In genomic region chr1:32997381-32997891, GRCh38 we compare ENCODE assay signal across 8 cellular contexts. TPM values are rescaled to one million over a fixed set of nuclear protein-coding genes. Genes with fewer than 3 reads are reported as not detected.
A peak's percentile ranks its signal among the peaks of the same experiment; 100 is the strongest.
DNase-seq lines count a peak whose midpoint lies in the region; ATAC-seq and TF ChIP-seq lines count a peak whose summit lies in the region.

No MANE protein-coding gene starts in this region.

- H3K9me3 ChIP-seq in cardiac muscle cell (ENCODE audit: low read depth): no peaks in the 10 kb centered on the region

- TF ChIP-seq CTCF in cardiac muscle cell (IDR thresholded peaks at IDR 0.05; ENCODE audit: low read depth, low read length) (no peak), type B pancreatic cell (conservative IDR thresholded peaks at IDR 0.05) (no peak)

- peaks cover 21% of the 10 kb centered on the region for H3K4me1 ChIP-seq in cardiac muscle cell (ENCODE audit: low read depth)

- no peaks in the 10 kb centered on the region for H3K36me3 Mint-ChIP-seq in type B pancreatic cell

- no peaks in the 10 kb centered on the region for H3K36me3 ChIP-seq in cardiac muscle cell

- H3K9me3 Mint-ChIP-seq in type B pancreatic cell: no peaks in the 10 kb centered on the region

- peak overlapping the region; percentile 36 for H3K27ac Mint-ChIP-seq in type B pancreatic cell

- no peaks in the 10 kb centered on the region for H3K27me3 Mint-ChIP-seq in type B pancreatic cell

- WGBS in adipose tissue, 3 donors: 40 to 46% (median 41%) methylated on average over 2 of the region's 2 CpGs

- ATAC-seq in left ventricle myocardium superior: no peak
- ATAC-seq in HG02852 (IDR thresholded peaks at IDR 0.05; ENCODE audit: unreplicated experiment): no peak

- peak overlapping the region; percentile 8 for H3K27ac ChIP-seq in cardiac muscle cell
- H3K27ac ChIP-seq in adipose tissue (ENCODE audit: low read depth, low read length): peak overlapping the region; percentile 7

- DNase-seq in cardiac muscle cell (ENCODE audit: low read depth in 1 of 2, low spot score in 1 of 2) (peak in 1 of 2 donors; percentile 75), left ventricle myocardium superior (no peak), kidney glomerular epithelial cell (lab: John Stamatoyannopoulos, UW) (peak; percentile 68), type B pancreatic cell (ENCODE audit: extremely low spot score, unreplicated experiment) (no peak), SW480 (ENCODE audit: low spot score) (no peak), NCI-H2081 treated with DMSO at 0.1 percent for 48 hours (lab: John Stamatoyannopoulos, UW) (no peak)

- no peak overlapping the region for H3K4me3 ChIP-seq in cardiac muscle cell

- peaks cover 44% of the 10 kb centered on the region for H3K4me1 Mint-ChIP-seq in type B pancreatic cell (ENCODE audit: unreplicated experiment)

- no peaks in the 10 kb centered on the region for H3K27me3 ChIP-seq in cardiac muscle cell

- intact Hi-C loops in left ventricle myocardium superior (cut with micrococcal nuclease): no loop called here

- no peak overlapping the region for H3K4me3 Mint-ChIP-seq in type B pancreatic cell

RNA-seq across cellular contexts. Expression of gene RNF19B, which starts 32.8 kb away (rescaled TPM):
- 15.8 and 28.5 TPM in 2 replicates for total RNA-seq in cardiac muscle cell
- polyA plus RNA-seq in cardiac muscle cell: 16.2 and 17.8 TPM in 2 replicates
- total RNA-seq in left ventricle myocardium superior: 13.3 TPM
- 10 to 100 TPM in 2 of 3 donors, 1 to 10 TPM in 1; 6.2 to 20.1 (median 11.7) TPM for polyA plus RNA-seq in adipose tissue
- 20.1 and 33.8 TPM in 2 replicates for total RNA-seq in type B pancreatic cell (ENCODE audit: low replicate concordance)

RNA-seq across cellular contexts. Expression of gene AK2, which starts 39.2 kb away (rescaled TPM):
- total RNA-seq in cardiac muscle cell: 201 and 263 TPM in 2 replicates
- polyA plus RNA-seq in cardiac muscle cell: 264 and 281 TPM in 2 replicates
- 121 TPM for total RNA-seq in left ventricle myocardium superior
- 100 to 1,000 TPM in 2 of 3 donors, 10 to 100 TPM in 1; 60.1 to 134 (median 116) TPM for polyA plus RNA-seq in adipose tissue
- 138 and 140 TPM in 2 replicates for total RNA-seq in type B pancreatic cell (ENCODE audit: low replicate concordance)
